Comparison of ENCODE assay signal across 23 cellular contexts in genomic region chr2:81706856-81707255, GRCh38.
"Had no signal": no experiment of that assay in that cellular context is flagged by ENCODE, and none has a peak within 500 bp of the region (broad histone marks: within the 10 kb centered on the region; RNA-seq: fewer than 3 reads in every experiment).

No MANE protein-coding gene starts in this region.

- H3K4me1 ChIP-seq: gastrocnemius medialis, lower lobe of right lung, prostate gland, sigmoid colon, stomach, thyroid gland, vagina had no signal

- H3K4me3 Mint-ChIP-seq: dendritic cell treated with granulocyte-macrophage colony-stimulating factor and Interleukin-4, amounts not matched to agents 40 ng/mL and 50 ng/mL, for 4 days; mesothelial cell of epicardium; naive B cell; natural killer cell treated with Interleukin-12 subunit alpha and Interleukin-12 subunit beta and Interleukin-15 and Interleukin-18, amount 100 ng/mL, for 72 hours; neural crest cell; stimulated activated effector memory CD8-positive, alpha-beta T cell treated with anti-CD3 and anti-CD28 coated beads, Interleukin-12 subunit alpha, Interleukin-12 subunit beta, amount 100 ng/mL, for 72 hours had no signal

- H3K27ac ChIP-seq: gastrocnemius medialis, lower lobe of right lung, prostate gland, sigmoid colon, stomach, thyroid gland, vagina had no signal

- H3K36me3 ChIP-seq: gastrocnemius medialis, lower lobe of right lung, prostate gland, sigmoid colon, stomach, thyroid gland, vagina had no signal

- H3K4me3 ChIP-seq: gastrocnemius medialis, lower lobe of right lung, mucosa of descending colon, prostate gland, sigmoid colon, stomach, thyroid gland, vagina had no signal

- H3K4me1 Mint-ChIP-seq: mesothelial cell of epicardium; naive B cell; stimulated activated effector memory CD8-positive, alpha-beta T cell treated with anti-CD3 and anti-CD28 coated beads, Interleukin-12 subunit alpha, Interleukin-12 subunit beta, amount 100 ng/mL, for 72 hours had no signal

- H3K27ac Mint-ChIP-seq: dendritic cell treated with granulocyte-macrophage colony-stimulating factor and Interleukin-4, amounts not matched to agents 40 ng/mL and 50 ng/mL, for 4 days; mesothelial cell of epicardium; naive B cell; natural killer cell treated with Interleukin-12 subunit alpha and Interleukin-12 subunit beta and Interleukin-15 and Interleukin-18, amount 100 ng/mL, for 72 hours; stimulated activated effector memory CD8-positive, alpha-beta T cell treated with anti-CD3 and anti-CD28 coated beads, Interleukin-12 subunit alpha, Interleukin-12 subunit beta, amount 100 ng/mL, for 72 hours had no signal

- DNase-seq: effector CD8-positive, alpha-beta T cell; gastrocnemius medialis; head of caudate nucleus; kidney glomerular epithelial cell; left ventricle myocardium superior; lower lobe of right lung; mucosa of descending colon; naive B cell; right cardiac atrium; sigmoid colon; stimulated activated CD4-positive, alpha-beta T cell treated with anti-CD3 and anti-CD28 coated beads, Interleukin-2, amount 100 ng/mL, for 24 hours; stimulated activated CD4-positive, alpha-beta T cell treated with anti-CD3 and anti-CD28 coated beads, Interleukin-4, amount 100 ng/mL, for 24 hours; stimulated activated naive CD4-positive, alpha-beta T cell treated with Interleukin-2 at 50 U/mL for 16 hours; stomach; thyroid gland; trophoblast cell had no signal

- ATAC-seq: gastrocnemius medialis; left ventricle myocardium superior; lower lobe of right lung; mucosa of descending colon; natural killer cell treated with Interleukin-12 subunit alpha and Interleukin-12 subunit beta and Interleukin-15 and Interleukin-18, amount 100 ng/mL, for 72 hours; right cardiac atrium; stimulated activated effector memory CD8-positive, alpha-beta T cell treated with anti-CD3 and anti-CD28 coated beads, Interleukin-12 subunit alpha, Interleukin-12 subunit beta, amount 100 ng/mL, for 72 hours had no signal

- H3K36me3 Mint-ChIP-seq: mesothelial cell of epicardium; naive B cell; natural killer cell treated with Interleukin-12 subunit alpha and Interleukin-12 subunit beta and Interleukin-15 and Interleukin-18, amount 100 ng/mL, for 72 hours; stimulated activated effector memory CD8-positive, alpha-beta T cell treated with anti-CD3 and anti-CD28 coated beads, Interleukin-12 subunit alpha, Interleukin-12 subunit beta, amount 100 ng/mL, for 72 hours had no signal

- H3K27me3 Mint-ChIP-seq: dendritic cell treated with granulocyte-macrophage colony-stimulating factor and Interleukin-4, amounts not matched to agents 40 ng/mL and 50 ng/mL, for 4 days; naive B cell; natural killer cell treated with Interleukin-12 subunit alpha and Interleukin-12 subunit beta and Interleukin-15 and Interleukin-18, amount 100 ng/mL, for 72 hours had no signal

- H3K27me3 ChIP-seq: gastrocnemius medialis, sigmoid colon, stomach, thyroid gland, vagina had no signal

- H3K9me3 ChIP-seq: gastrocnemius medialis, lower lobe of right lung, mucosa of descending colon, prostate gland, sigmoid colon, stomach, thyroid gland, vagina had no signal
